Comparison of ENCODE assay signal across 26 cellular contexts in the genomic region with DNA sequence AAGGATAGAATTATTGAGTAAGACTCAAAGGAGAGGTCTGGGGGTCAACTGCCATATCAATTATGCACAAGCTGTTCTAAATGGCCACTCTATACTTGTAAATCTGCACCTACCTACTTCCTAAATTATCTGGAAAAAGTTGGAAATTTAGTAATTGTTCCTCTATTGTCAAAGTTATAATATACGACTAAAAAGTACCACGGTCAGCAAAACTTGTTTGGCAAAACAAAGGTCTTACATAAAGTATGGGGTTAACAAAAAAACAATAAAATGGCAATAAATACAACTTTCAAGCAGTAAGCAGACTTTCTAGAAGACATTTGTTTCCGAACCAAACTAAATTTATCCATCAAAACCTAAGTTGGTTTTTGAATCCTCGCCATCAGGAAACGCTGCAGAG.
"Had no signal": no experiment of that assay in that cellular context is flagged by ENCODE, and none has a peak within 500 bp of the region (broad histone marks: within the 10 kb centered on the region; RNA-seq: fewer than 3 reads in every experiment).

No MANE protein-coding gene starts in this region.

- H3K4me2 ChIP-seq: neural progenitor cell had no signal

- H3K4me3 ChIP-seq: neural progenitor cell, ovary, psoas muscle, stomach, thoracic aorta, thyroid gland, tibial nerve, upper lobe of left lung, vagina had no signal

- H3K27ac ChIP-seq: neural progenitor cell, ovary, parathyroid adenoma, psoas muscle, stomach, thoracic aorta, thyroid gland, tibial nerve, upper lobe of left lung, vagina had no signal

- H3K9ac ChIP-seq: neural progenitor cell, parathyroid adenoma had no signal

- H3K9me3 ChIP-seq: ovary, psoas muscle, thoracic aorta, thyroid gland, tibial nerve, upper lobe of left lung, vagina had no signal

- FAIRE-seq: small intestine, urothelium cell line had no signal

- H3K27me3 ChIP-seq: neural progenitor cell, ovary, stomach, thyroid gland, tibial nerve, upper lobe of left lung, vagina had no signal

- H3K79me2 ChIP-seq: parathyroid adenoma had no signal

- H3K4me1 ChIP-seq: neural progenitor cell, parathyroid adenoma, psoas muscle, stomach, thyroid gland, tibial nerve, upper lobe of left lung, vagina had no signal

- DNase-seq: naive thymus-derived CD4-positive, alpha-beta T cell; natural killer cell; occipital lobe; ovary; posterior cingulate gyrus; psoas muscle; right cardiac atrium; small intestine; stimulated activated CD4-positive, alpha-beta T cell treated with anti-CD3 and anti-CD28 coated beads, Interleukin-15, amount 100 ng/mL, for 24 hours; stimulated activated CD4-positive, alpha-beta T cell treated with anti-CD3 and anti-CD28 coated beads, Interleukin-2, amount 100 ng/mL, for 24 hours; stimulated activated CD4-positive, alpha-beta T cell treated with anti-CD3 and anti-CD28 coated beads, Interleukin-2, amount 100 ng/mL, for 48 hours; stimulated activated CD4-positive, alpha-beta T cell treated with anti-CD3 and anti-CD28 coated beads, Interleukin-4, amount 100 ng/mL, for 24 hours; stimulated activated naive B cell treated with anti-CD40 and anti-IgM and Interleukin-4, amounts not matched to agents 10 μg/mL and 1 μg/mL and 100 μg/mL, for 72 hours; stimulated activated naive CD4-positive, alpha-beta T cell treated with Interleukin-2 at 50 U/mL for 16 hours; stomach; thyroid gland; trophoblast cell; upper lobe of left lung had no signal

- ATAC-seq: naive thymus-derived CD4-positive, alpha-beta T cell; natural killer cell; psoas muscle; right cardiac atrium; sciatic nerve; stimulated activated effector memory CD8-positive, alpha-beta T cell treated with anti-CD3 and anti-CD28 coated beads, Interleukin-12 subunit alpha, Interleukin-12 subunit beta, amount 100 ng/mL, for 72 hours; stimulated activated naive B cell treated with anti-CD40 and anti-IgM and Interleukin-4, amounts not matched to agents 10 μg/mL and 1 μg/mL and 100 μg/mL, for 72 hours had no signal

- H2AFZ ChIP-seq: neural progenitor cell, parathyroid adenoma had no signal

- H3K36me3 ChIP-seq: neural progenitor cell, ovary, stomach, thoracic aorta, thyroid gland, tibial nerve, upper lobe of left lung, vagina had no signal
